17 cellular contexts compared by ENCODE assay signal in the genomic region with DNA sequence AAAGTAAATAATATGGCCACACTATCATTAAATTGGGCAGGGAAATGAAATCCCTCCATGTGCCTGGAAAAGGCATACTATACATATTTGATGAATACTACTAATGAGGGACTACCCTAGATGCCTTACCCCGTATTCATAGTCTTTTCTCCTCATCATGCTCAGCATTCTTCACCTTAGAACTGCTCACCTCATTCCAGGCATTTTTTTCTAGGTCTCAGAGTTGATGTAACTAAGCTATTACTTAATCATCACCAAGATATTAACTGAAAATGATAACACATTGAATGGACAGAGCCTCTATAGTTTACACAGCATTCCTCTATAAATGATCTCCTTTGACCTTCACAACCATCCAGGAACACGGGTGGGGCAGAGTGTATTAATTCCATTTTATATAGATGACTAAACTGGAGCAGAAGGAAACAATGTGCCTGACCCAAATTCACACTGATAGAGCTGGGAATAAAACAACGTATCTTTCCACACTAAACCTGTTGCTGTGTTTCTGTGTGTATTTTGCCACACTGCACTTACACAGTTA.
DNase-seq lines count a peak whose midpoint lies in the region; ATAC-seq and TF ChIP-seq lines count a peak whose summit lies in the region.
"Had no signal": no experiment of that assay in that cellular context is flagged by ENCODE, and none has a peak within 500 bp of the region (broad histone marks: within the 10 kb centered on the region; RNA-seq: fewer than 3 reads in every experiment).

No MANE protein-coding gene starts in this region.

- H3K4me3 ChIP-seq in retinal pigment epithelial cell (ENCODE audit: low read length): no peak overlapping the region
- H3K4me3 ChIP-seq: BLaER1, HAP-1, SJCRH30 had no signal

- no peak for ATAC-seq in GM18520 (IDR thresholded peaks at IDR 0.05; ENCODE audit: unreplicated experiment)
- no peak for ATAC-seq in HG02623 (IDR thresholded peaks at IDR 0.05; ENCODE audit: unreplicated experiment)

- DNase-seq in GM03348 (ENCODE audit: low spot score) (peak; percentile 7), amniotic epithelial cell (ENCODE audit: low read depth) (peak; percentile 67), iris pigment epithelial cell (ENCODE audit: low read depth) (peak; percentile 67), retinal pigment epithelial cell (ENCODE audit: low read depth) (peak; percentile 41), NOMO-1 treated with DMSO at 0.1 percent for 48 hours (lab: John Stamatoyannopoulos, UW; ENCODE audit: unreplicated experiment) (no peak), AML-193 (lab: John Stamatoyannopoulos, UW) (no peak)
- DNase-seq: CD8-positive, alpha-beta memory T cell; DMS79; MV-4-11; NCI-H1694 treated with DMSO at 0.1 percent for 48 hours; NCI-H510A treated with DMSO at 0.1 percent for 48 hours; NCI-H774; SJCRH30 had no signal

- TF ChIP-seq CTCF in retinal pigment epithelial cell (conservative IDR thresholded peaks at IDR 0.05; ENCODE audit: low read depth, low read length): no peak

Comparison
In these comparisons a context has a peak if more than half of its experiments do, and no peak if none do; other contexts are left out.
1. DNase-seq: peak in GM03348 (single experiment), amniotic epithelial cell (single experiment), iris pigment epithelial cell (single experiment) and retinal pigment epithelial cell (single experiment); none in NOMO-1 treated with DMSO at 0.1 percent for 48 hours (single experiment) and AML-193 (0 of 2).